Comparison of ENCODE assay signal across 32 cellular contexts in the genomic region with DNA sequence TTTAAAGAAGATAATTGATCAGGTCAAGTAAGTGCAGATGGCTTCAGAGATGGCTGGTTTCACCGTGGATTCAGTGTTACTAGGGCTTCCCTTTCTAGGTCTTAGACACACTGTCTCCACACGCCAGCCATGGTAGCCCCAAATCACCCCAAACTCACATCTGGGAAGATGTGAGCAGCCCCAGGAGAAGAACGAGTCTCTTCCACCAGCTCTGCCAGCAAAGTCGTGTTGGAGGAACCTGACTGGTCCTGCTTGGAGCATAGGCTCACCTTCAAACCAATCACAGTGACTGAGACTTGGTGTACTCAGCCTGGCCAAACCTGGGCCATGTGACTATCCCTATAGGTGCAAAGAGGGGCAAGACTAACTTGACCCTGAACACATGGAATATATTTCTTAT.
"Had no signal": no experiment of that assay in that cellular context is flagged by ENCODE, and none has a peak within 500 bp of the region (broad histone marks: within the 10 kb centered on the region; RNA-seq: fewer than 3 reads in every experiment).

No MANE protein-coding gene starts in this region.

- ATAC-seq: activated CD8-positive, alpha-beta memory T cell treated with anti-CD3 and anti-CD28 coated beads, Interleukin-2, amount 10 ng/mL, durations not matched to agents 7 days and 5 days; body of pancreas; foreskin keratinocyte; gastrocnemius medialis; heart left ventricle had no signal

- H3K27ac ChIP-seq: adrenal gland, body of pancreas, esophagus muscularis mucosa, foreskin keratinocyte, gastrocnemius medialis, heart left ventricle, VCaP had no signal

- H3K27me3 ChIP-seq: body of pancreas, gastrocnemius medialis had no signal

- H3K27ac Mint-ChIP-seq: activated B cell treated with CpG ODN at 0.5 μM for 24 hours; activated CD8-positive, alpha-beta memory T cell treated with anti-CD3 and anti-CD28 coated beads, Interleukin-2, amount 10 ng/mL, durations not matched to agents 7 days and 5 days; activated CD8-positive, alpha-beta T cell treated with anti-CD3 and anti-CD28 coated beads for 36 hours; activated naive CD8-positive, alpha-beta T cell treated with anti-CD3 and anti-CD28 coated beads for 36 hours; activated naive CD8-positive, alpha-beta T cell treated with anti-CD3 and anti-CD28 coated beads, Interleukin-2, amount 50 U/mL, for 24 hours; activated T-cell treated with anti-CD3 and anti-CD28 coated beads, Interleukin-2, amount 50 U/mL, for 24 hours; activated T-cell treated with anti-CD3 and anti-CD28 coated beads, Interleukin-2, amount 50 U/mL, for 72 hours; effector memory CD8-positive, alpha-beta T cell had no signal

- H3K4me1 ChIP-seq: adrenal gland, foreskin keratinocyte, gastrocnemius medialis had no signal

- H3K4me3 ChIP-seq: adrenal gland, body of pancreas, esophagus muscularis mucosa, gastrocnemius medialis, heart left ventricle had no signal

- H3K4me3 Mint-ChIP-seq: activated B cell treated with CpG ODN at 0.5 μM for 24 hours; activated CD8-positive, alpha-beta memory T cell treated with anti-CD3 and anti-CD28 coated beads, Interleukin-2, amount 10 ng/mL, durations not matched to agents 7 days and 5 days; activated CD8-positive, alpha-beta T cell treated with anti-CD3 and anti-CD28 coated beads for 36 hours; activated naive CD4-positive, alpha-beta T cell treated with anti-CD3 and anti-CD28 coated beads, Interleukin-2, amount 50 U/mL, for 24 hours; activated naive CD8-positive, alpha-beta T cell treated with anti-CD3 and anti-CD28 coated beads for 36 hours; activated naive CD8-positive, alpha-beta T cell treated with anti-CD3 and anti-CD28 coated beads, Interleukin-2, amount 50 U/mL, for 24 hours; activated T-cell treated with anti-CD3 and anti-CD28 coated beads, Interleukin-2, amount 50 U/mL, for 24 hours; activated T-cell treated with anti-CD3 and anti-CD28 coated beads, Interleukin-2, amount 50 U/mL, for 72 hours; effector memory CD8-positive, alpha-beta T cell; T-helper 17 cell had no signal

- H3K9me3 ChIP-seq: adrenal gland, body of pancreas, gastrocnemius medialis had no signal

- H3K36me3 ChIP-seq: adrenal gland, esophagus muscularis mucosa, gastrocnemius medialis, heart left ventricle had no signal

- DNase-seq: activated B cell treated with CpG ODN at 0.5 μM for 24 hours; activated CD4-positive, alpha-beta T cell treated with anti-CD3 and anti-CD28 coated beads for 1 hour; activated CD4-positive, alpha-beta T cell treated with anti-CD3 and anti-CD28 coated beads, Interleukin-2, amount 50 U/mL, for 1 hour; activated CD4-positive, alpha-beta T cell treated with anti-CD3 and anti-CD28 coated beads, Interleukin-2, amount 50 U/mL, for 48 hours; activated CD8-positive, alpha-beta memory T cell treated with anti-CD3 and anti-CD28 coated beads, Interleukin-2, amount 10 ng/mL, durations not matched to agents 7 days and 5 days; activated CD8-positive, alpha-beta memory T cell treated with anti-CD3 and anti-CD28 coated beads, Interleukin-2, amount 50 U/mL, for 4 hours; activated effector memory CD4-positive, alpha-beta T cell treated with Interleukin-2 at 50 U/mL for 16 hours; activated gamma-delta T cell treated with Interleukin-2 at 50 U/mL for 16 hours; activated naive CD4-positive, alpha-beta T cell treated with Interleukin-2 at 50 U/mL for 16 hours; activated naive CD8-positive, alpha-beta T cell treated with anti-CD3 and anti-CD28 coated beads for 36 hours; activated naive CD8-positive, alpha-beta T cell treated with anti-CD3 and anti-CD28 coated beads, Interleukin-2, amount 50 U/mL, for 24 hours; activated T-cell treated with anti-CD3 and anti-CD28 coated beads for 4 hours; activated T-cell treated with anti-CD3 and anti-CD28 coated beads, Interleukin-2, amount 50 U/mL, for 24 hours; activated T-cell treated with anti-CD3 and anti-CD28 coated beads, Interleukin-2, amount 50 U/mL, for 72 hours; adrenal gland; amygdala; aorta; body of pancreas; caudate nucleus; cortex of kidney; effector CD4-positive, alpha-beta T cell; effector memory CD8-positive, alpha-beta T cell; foreskin keratinocyte; gastrocnemius medialis; glutamatergic neuron; heart left ventricle; T-helper 1 cell; T-helper 17 cell had no signal
